In genomic region chr20:36128463-36129176, GRCh38 we compare ENCODE assay signal across 12 cellular contexts. TPM values are rescaled to one million over a fixed set of nuclear protein-coding genes. Genes with fewer than 3 reads are reported as not detected.
A peak's percentile ranks its signal among the peaks of the same experiment; 100 is the strongest.
DNase-seq lines count a peak whose midpoint lies in the region; TF ChIP-seq lines count a peak whose summit lies in the region.
"Had no signal": no experiment of that assay in that cellular context is flagged by ENCODE, and none has a peak within 500 bp of the region (broad histone marks: within the 10 kb centered on the region; RNA-seq: fewer than 3 reads in every experiment).

No MANE protein-coding gene starts in this region.

- H3K4me1 ChIP-seq in PC-9 (replicated peaks; ENCODE audit: insufficient read depth) (peaks cover 29% of the 10 kb centered on the region), uterus (no peaks in the 10 kb centered on the region)

- peak; percentile 96 for DNase-seq in GM04503 (ENCODE audit: low read depth)
- DNase-seq in PC-9, result peak; percentile 25 to 73
- peak; percentile 92 for DNase-seq in fibroblast of peridontal ligament (ENCODE audit: extremely low read depth)
- peak; percentile 98 for DNase-seq in stromal cell of bone marrow (ENCODE audit: low read depth)
- DNase-seq in uterus, result no peak
- no peak for DNase-seq in central memory CD4-positive, alpha-beta T cell
- DNase-seq in T-helper 1 cell, result no peak
- DNase-seq: activated CD4-positive, alpha-beta T cell treated with anti-CD3 and anti-CD28 coated beads for 36 hours; effector memory CD8-positive, alpha-beta T cell; NCI-H345; nephron progenitor cell; stimulated activated naive B cell treated with anti-CD40 and anti-IgM and Interleukin-4, amounts not matched to agents 10 μg/mL and 1 μg/mL and 100 μg/mL, for 72 hours had no signal

- TF ChIP-seq POLR2A in uterus (IDR thresholded peaks at IDR 0.05), result no peak

- TF ChIP-seq CTCF in PC-9 (conservative IDR thresholded peaks at IDR 0.05) (no peak), uterus (IDR thresholded peaks at IDR 0.05) (no peak)

- H2AFZ ChIP-seq in PC-9, result no peak overlapping the region

- H3K27ac ChIP-seq in PC-9 (peak overlapping the region; percentile 63), uterus (no peak overlapping the region)

- H3K9me2 ChIP-seq in PC-9 (ENCODE audit: insufficient read depth), result no peaks in the 10 kb centered on the region

- H4K20me1 ChIP-seq in PC-9 (ENCODE audit: insufficient read depth), result no peaks in the 10 kb centered on the region

- H3F3A ChIP-seq in PC-9 (ENCODE audit: insufficient read depth, low read depth), result peaks cover 8% of the 10 kb centered on the region; the same call in 1 of the 2 replicates

- H3K27me3 ChIP-seq in PC-9 (ENCODE audit: insufficient read depth, low read depth), result no peaks in the 10 kb centered on the region
- no peaks in the 10 kb centered on the region for H3K27me3 ChIP-seq in uterus

- H3K4me2 ChIP-seq in PC-9, result peak overlapping the region; percentile 57

- POLR2A ChIA-PET in PC-9 (lab: Charles Lee; ENCODE audit: unreplicated experiment), result interaction anchor here (0.6 kb wide), 3 partner anchors 31 to 612 kb away, joined by 3 to 12 read pairs (median 6); no protein-coding TSS in a partner anchor

- no peaks in the 10 kb centered on the region; the same call in 1 of the 2 replicates for H3K36me3 ChIP-seq in PC-9 (ENCODE audit: low read depth)
- H3K36me3 ChIP-seq in uterus, result no peaks in the 10 kb centered on the region

- no peak overlapping the region for H3K4me3 ChIP-seq in PC-9
- H3K4me3 ChIP-seq in uterus, result no peak overlapping the region

- CTCF ChIA-PET in PC-9 (lab: Charles Lee), result interaction anchor here (0.7 to 0.9 kb wide), 2 partner anchors 10 to 136 kb away, joined by 3 to 4 read pairs; no protein-coding TSS in a partner anchor

- 0 out of 2 replicates have a peak, but pooled peaks cover under 1% of the 10 kb centered on the region for H3K79me2 ChIP-seq in PC-9 (ENCODE audit: low read depth)

- intact Hi-C loops in PC-9 (cut with micrococcal nuclease; ENCODE audit: unreplicated experiment) (no loop called here), uterus (cut with DNase I; ENCODE audit: low total_unique reads) (no loop called here)

- BruUV-seq in PC-9 (replicated peaks; lab: Mats Ljungman, UMichigan), result no TSS peak

- H3K9me3 ChIP-seq in PC-9 (ENCODE audit: insufficient read depth, low read depth) (no peaks in the 10 kb centered on the region), uterus (no peaks in the 10 kb centered on the region)

RNA-seq across cellular contexts. Expression of gene EPB41L1, which starts 25.9 kb away (rescaled TPM):
- total RNA-seq in PC-9 (2021) (134 and 141 TPM in 2 replicates), uterus (10 to 100 TPM in 2 of 4 donors, 1 to 10 TPM in 2; 4.9 to 69.2 (median 33.2) TPM)

Comparison
In these comparisons a context has a peak if more than half of its experiments do, and no peak if none do; other contexts are left out.
1. DNase-seq: peak in GM04503 (single experiment), PC-9 (2 of 2), fibroblast of peridontal ligament (single experiment) and stromal cell of bone marrow (single experiment); none in uterus (0 of 2), central memory CD4-positive, alpha-beta T cell (single experiment) and T-helper 1 cell (0 of 5).